1 cellular context compared by ENCODE assay signal in the genomic region with DNA sequence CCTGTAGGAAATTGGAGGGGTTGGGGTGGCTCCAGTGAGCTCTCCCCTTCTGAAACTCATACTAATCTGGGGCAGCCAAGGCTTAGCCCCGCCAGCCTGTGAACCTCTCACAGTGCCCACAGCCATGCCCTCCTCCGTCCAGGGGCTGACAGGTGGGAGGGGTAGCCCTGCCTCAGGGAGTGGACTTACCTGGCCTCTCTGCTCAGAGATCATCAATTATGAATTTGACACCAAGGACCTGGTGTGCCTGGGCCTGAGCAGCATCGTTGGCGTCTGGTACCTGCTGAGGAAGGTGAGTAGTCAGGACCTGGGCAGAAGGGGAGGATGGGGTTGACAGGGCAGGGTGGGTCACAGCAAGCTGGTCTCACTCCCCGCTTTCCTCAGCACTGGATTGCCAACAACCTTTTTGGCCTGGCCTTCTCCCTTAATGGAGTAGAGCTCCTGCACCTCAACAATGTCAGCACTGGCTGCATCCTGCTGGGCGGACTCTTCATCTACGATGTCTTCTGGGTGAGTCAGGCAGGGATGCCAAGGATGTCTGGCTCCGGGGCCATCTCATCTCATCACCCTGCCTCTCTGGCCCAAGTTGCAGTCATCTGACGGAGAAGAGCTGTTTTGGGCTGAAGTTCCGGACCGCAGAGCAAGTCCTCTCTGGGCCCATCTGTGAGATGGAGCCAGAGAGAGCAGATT.
TF ChIP-seq lines count a peak whose summit lies in the region.

No MANE protein-coding gene starts in this region.

TF ChIP-seq in IMR-90, 13 proteins besides CTCF, POLR2A, EP300 and RAD21:
- TF ChIP-seq, protein P1, sequence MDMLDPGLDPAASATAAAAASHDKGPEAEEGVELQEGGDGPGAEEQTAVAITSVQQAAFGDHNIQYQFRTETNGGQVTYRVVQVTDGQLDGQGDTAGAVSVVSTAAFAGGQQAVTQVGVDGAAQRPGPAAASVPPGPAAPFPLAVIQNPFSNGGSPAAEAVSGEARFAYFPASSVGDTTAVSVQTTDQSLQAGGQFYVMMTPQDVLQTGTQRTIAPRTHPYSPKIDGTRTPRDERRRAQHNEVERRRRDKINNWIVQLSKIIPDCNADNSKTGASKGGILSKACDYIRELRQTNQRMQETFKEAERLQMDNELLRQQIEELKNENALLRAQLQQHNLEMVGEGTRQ (IDR thresholded peaks at IDR 0.05; ENCODE audit: low read depth, low read length), result no peak
- TF ChIP-seq, protein P2, sequence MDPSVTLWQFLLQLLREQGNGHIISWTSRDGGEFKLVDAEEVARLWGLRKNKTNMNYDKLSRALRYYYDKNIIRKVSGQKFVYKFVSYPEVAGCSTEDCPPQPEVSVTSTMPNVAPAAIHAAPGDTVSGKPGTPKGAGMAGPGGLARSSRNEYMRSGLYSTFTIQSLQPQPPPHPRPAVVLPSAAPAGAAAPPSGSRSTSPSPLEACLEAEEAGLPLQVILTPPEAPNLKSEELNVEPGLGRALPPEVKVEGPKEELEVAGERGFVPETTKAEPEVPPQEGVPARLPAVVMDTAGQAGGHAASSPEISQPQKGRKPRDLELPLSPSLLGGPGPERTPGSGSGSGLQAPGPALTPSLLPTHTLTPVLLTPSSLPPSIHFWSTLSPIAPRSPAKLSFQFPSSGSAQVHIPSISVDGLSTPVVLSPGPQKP (IDR thresholded peaks at IDR 0.05; ENCODE audit: borderline replicate concordance, low read depth, low read length), result no peak
- TF ChIP-seq MXI1 (IDR thresholded peaks at IDR 0.05; ENCODE audit: borderline replicate concordance, low read depth, low read length) (no peak), RFX5 (IDR thresholded peaks at IDR 0.05; ENCODE audit: low read depth, low read length) (no peak), CEBPB (IDR thresholded peaks at IDR 0.05; ENCODE audit: low read depth, low read length) (no peak), FOS (IDR thresholded peaks at IDR 0.05; ENCODE audit: low read depth, low read length) (no peak), NFE2L2 (IDR thresholded peaks at IDR 0.05; ENCODE audit: low read depth, low read length) (no peak), MAFK (IDR thresholded peaks at IDR 0.05; ENCODE audit: low read depth, low read length) (no peak), CHD1 (IDR thresholded peaks at IDR 0.05; ENCODE audit: low read depth, low read length) (no peak), RCOR1 (IDR thresholded peaks at IDR 0.05; ENCODE audit: insufficient replicate concordance, low read length) (no peak), SMC3 (IDR thresholded peaks at IDR 0.05; ENCODE audit: low read depth, low read length) (no peak), BHLHE40 (IDR thresholded peaks at IDR 0.05; ENCODE audit: low read depth, low read length) (no peak), MAZ (IDR thresholded peaks at IDR 0.05; ENCODE audit: borderline replicate concordance, low read depth, low read length) (no peak)
TF ChIP-seq in IMR-90: peak in this region for 0.
